ENCODE assay signal across 1 cellular context in the genomic region with DNA sequence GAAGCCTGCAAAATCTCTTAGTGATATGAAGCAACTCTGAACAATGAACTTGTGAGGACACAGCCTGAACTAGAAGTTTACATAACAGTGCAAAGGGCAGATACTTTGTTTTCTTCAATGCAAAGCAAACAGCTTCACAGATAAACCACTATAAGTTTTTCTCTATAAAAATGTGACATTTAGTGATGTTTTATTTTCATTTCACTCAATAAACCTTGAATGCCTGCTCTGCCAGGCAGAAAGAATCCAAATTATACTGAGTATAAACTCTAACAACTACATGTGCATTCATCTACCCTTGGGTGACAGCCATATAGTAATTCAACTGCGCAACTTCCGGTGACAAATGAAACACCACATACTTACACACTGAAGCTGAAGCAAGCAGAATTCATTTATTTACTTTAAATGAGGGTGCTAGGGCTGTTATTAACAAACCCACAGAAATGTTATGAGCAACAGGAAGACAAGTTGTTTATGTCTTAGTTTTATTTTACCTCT.
TF ChIP-seq lines count a peak whose summit lies in the region.

No MANE protein-coding gene starts in this region.

TF ChIP-seq in HepG2, 621 proteins besides CTCF, POLR2A, EP300 and RAD21 (continued from another document and continues in another):
- TF ChIP-seq SMARCE1 (IDR thresholded peaks at IDR 0.05; ENCODE audit: borderline replicate concordance) (no peak), FOXO1 (CRISPR knock-in tag; IDR thresholded peaks at IDR 0.05) (peak; percentile 70; the same call in 1 of the 2 replicates), NKX3-1 (CRISPR knock-in tag; IDR thresholded peaks at IDR 0.05) (0 out of 2 replicates have a peak, but pooled peaks have one; percentile 6), ZNF615 (CRISPR knock-in tag; IDR thresholded peaks at IDR 0.05; ENCODE audit: borderline replicate concordance) (no peak), ZNF12 (CRISPR knock-in tag; IDR thresholded peaks at IDR 0.05) (no peak), TOPORS (CRISPR knock-in tag; IDR thresholded peaks at IDR 0.05) (no peak), NR2F1 (CRISPR knock-in tag; IDR thresholded peaks at IDR 0.05) (peak in 1 of 2 experiments; percentile 85; a peak in 2 of 4 replicates), ETV5 (CRISPR knock-in tag; IDR thresholded peaks at IDR 0.05; ENCODE audit: borderline replicate concordance) (peak; percentile 88), ZNF570 (CRISPR knock-in tag; IDR thresholded peaks at IDR 0.05; ENCODE audit: borderline replicate concordance) (no peak), MED1 (CRISPR knock-in tag; IDR thresholded peaks at IDR 0.05) (peak; percentile 60; the same call in 1 of the 2 replicates), MIXL1 (CRISPR knock-in tag; IDR thresholded peaks at IDR 0.05) (peak; percentile 16; the same call in 1 of the 2 replicates), ZBTB8A (CRISPR knock-in tag; IDR thresholded peaks at IDR 0.05; ENCODE audit: borderline replicate concordance, low read depth) (no peak), ZFP62 (CRISPR knock-in tag; IDR thresholded peaks at IDR 0.05) (no peak), MEF2D (CRISPR knock-in tag; IDR thresholded peaks at IDR 0.05) (no peak), NCOA2 (CRISPR knock-in tag; IDR thresholded peaks at IDR 0.05) (peak; percentile 70), PHF21A (CRISPR knock-in tag; IDR thresholded peaks at IDR 0.05) (peak; percentile 53; the same call in 1 of the 2 replicates), CEBPG (CRISPR knock-in tag; IDR thresholded peaks at IDR 0.05) (peak; percentile 85), SMYD3 (CRISPR knock-in tag; IDR thresholded peaks at IDR 0.05) (0 out of 2 replicates have a peak, but pooled peaks have one; percentile 24), ELF3 (CRISPR knock-in tag; IDR thresholded peaks at IDR 0.05) (peak; percentile 53), KAT7 (CRISPR knock-in tag; IDR thresholded peaks at IDR 0.05; ENCODE audit: borderline replicate concordance) (no peak), FOXA1 (IDR thresholded peaks at IDR 0.05) (no peak), FOXA1 (CRISPR knock-in tag; IDR thresholded peaks at IDR 0.05) (peak; percentile 60), NFE2L1 (CRISPR knock-in tag; IDR thresholded peaks at IDR 0.05; ENCODE audit: borderline replicate concordance) (no peak), NONO (IDR thresholded peaks at IDR 0.05) (no peak), NONO (CRISPR knock-in tag; conservative IDR thresholded peaks at IDR 0.05) (no peak), GABPB1 (CRISPR knock-in tag; IDR thresholded peaks at IDR 0.05) (peak; percentile 75), CEBPB (IDR thresholded peaks at IDR 0.05; ENCODE audit: borderline replicate concordance, low read depth, low read length) (peak; percentile 93), ZNF552 (CRISPR knock-in tag; IDR thresholded peaks at IDR 0.05; ENCODE audit: borderline replicate concordance) (no peak), RBM22 (optimal IDR thresholded peaks at IDR 0.05; ENCODE audit: low read length) (no peak), ZNF891 (CRISPR knock-in tag; IDR thresholded peaks at IDR 0.05) (no peak), RARG (CRISPR knock-in tag; IDR thresholded peaks at IDR 0.05; ENCODE audit: low read depth) (no peak), IKZF1 (IDR thresholded peaks at IDR 0.05) (no peak), SRY (CRISPR knock-in tag; IDR thresholded peaks at IDR 0.05) (no peak), GTF2F1 (IDR thresholded peaks at IDR 0.05; ENCODE audit: low read length) (no peak), SOX6 (IDR thresholded peaks at IDR 0.05) (no peak), SOX6 (CRISPR knock-in tag; IDR thresholded peaks at IDR 0.05) (peak; percentile 89), HNF4G (IDR thresholded peaks at IDR 0.05; ENCODE audit: borderline replicate concordance, low read depth, low read length) (peak; percentile 90), HNF4G (CRISPR knock-in tag; IDR thresholded peaks at IDR 0.05; ENCODE audit: borderline replicate concordance, low read depth) (peak; percentile 53; the same call in 1 of the 2 replicates), GATAD2A (CRISPR knock-in tag; IDR thresholded peaks at IDR 0.05) (peak; percentile 90), KLF11 (CRISPR knock-in tag; IDR thresholded peaks at IDR 0.05) (no peak), FOXJ3 (CRISPR knock-in tag; IDR thresholded peaks at IDR 0.05; ENCODE audit: borderline replicate concordance) (peak; percentile 85; the same call in 1 of the 2 replicates)
- TF ChIP-seq, protein P1, sequence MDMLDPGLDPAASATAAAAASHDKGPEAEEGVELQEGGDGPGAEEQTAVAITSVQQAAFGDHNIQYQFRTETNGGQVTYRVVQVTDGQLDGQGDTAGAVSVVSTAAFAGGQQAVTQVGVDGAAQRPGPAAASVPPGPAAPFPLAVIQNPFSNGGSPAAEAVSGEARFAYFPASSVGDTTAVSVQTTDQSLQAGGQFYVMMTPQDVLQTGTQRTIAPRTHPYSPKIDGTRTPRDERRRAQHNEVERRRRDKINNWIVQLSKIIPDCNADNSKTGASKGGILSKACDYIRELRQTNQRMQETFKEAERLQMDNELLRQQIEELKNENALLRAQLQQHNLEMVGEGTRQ (IDR thresholded peaks at IDR 0.05; ENCODE audit: low read depth, low read length), result no peak
- TF ChIP-seq, protein P1 (CRISPR knock-in tag; IDR thresholded peaks at IDR 0.05; ENCODE audit: borderline replicate concordance), result no peak
- TF ChIP-seq, protein P2, sequence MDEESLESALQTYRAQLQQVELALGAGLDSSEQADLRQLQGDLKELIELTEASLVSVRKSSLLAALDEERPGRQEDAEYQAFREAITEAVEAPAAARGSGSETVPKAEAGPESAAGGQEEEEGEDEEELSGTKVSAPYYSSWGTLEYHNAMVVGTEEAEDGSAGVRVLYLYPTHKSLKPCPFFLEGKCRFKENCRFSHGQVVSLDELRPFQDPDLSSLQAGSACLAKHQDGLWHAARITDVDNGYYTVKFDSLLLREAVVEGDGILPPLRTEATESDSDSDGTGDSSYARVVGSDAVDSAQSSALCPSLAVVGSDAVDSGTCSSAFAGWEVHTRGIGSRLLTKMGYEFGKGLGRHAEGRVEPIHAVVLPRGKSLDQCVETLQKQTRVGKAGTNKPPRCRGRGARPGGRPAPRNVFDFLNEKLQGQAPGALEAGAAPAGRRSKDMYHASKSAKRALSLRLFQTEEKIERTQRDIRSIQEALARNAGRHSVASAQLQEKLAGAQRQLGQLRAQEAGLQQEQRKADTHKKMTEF (CRISPR knock-in tag; IDR thresholded peaks at IDR 0.05), result peak; percentile 57
- TF ChIP-seq, protein P3, sequence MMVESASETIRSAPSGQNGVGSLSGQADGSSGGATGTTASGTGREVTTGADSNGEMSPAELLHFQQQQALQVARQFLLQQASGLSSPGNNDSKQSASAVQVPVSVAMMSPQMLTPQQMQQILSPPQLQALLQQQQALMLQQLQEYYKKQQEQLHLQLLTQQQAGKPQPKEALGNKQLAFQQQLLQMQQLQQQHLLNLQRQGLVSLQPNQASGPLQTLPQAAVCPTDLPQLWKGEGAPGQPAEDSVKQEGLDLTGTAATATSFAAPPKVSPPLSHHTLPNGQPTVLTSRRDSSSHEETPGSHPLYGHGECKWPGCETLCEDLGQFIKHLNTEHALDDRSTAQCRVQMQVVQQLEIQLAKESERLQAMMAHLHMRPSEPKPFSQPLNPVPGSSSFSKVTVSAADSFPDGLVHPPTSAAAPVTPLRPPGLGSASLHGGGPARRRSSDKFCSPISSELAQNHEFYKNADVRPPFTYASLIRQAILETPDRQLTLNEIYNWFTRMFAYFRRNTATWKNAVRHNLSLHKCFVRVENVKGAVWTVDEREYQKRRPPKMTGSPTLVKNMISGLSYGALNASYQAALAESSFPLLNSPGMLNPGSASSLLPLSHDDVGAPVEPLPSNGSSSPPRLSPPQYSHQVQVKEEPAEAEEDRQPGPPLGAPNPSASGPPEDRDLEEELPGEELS (CRISPR knock-in tag; IDR thresholded peaks at IDR 0.05), result peak; percentile 84
- TF ChIP-seq, protein P4, sequence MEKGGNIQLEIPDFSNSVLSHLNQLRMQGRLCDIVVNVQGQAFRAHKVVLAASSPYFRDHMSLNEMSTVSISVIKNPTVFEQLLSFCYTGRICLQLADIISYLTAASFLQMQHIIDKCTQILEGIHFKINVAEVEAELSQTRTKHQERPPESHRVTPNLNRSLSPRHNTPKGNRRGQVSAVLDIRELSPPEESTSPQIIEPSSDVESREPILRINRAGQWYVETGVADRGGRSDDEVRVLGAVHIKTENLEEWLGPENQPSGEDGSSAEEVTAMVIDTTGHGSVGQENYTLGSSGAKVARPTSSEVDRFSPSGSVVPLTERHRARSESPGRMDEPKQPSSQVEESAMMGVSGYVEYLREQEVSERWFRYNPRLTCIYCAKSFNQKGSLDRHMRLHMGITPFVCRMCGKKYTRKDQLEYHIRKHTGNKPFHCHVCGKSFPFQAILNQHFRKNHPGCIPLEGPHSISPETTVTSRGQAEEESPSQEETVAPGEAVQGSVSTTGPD (CRISPR knock-in tag; IDR thresholded peaks at IDR 0.05), result no peak
- TF ChIP-seq, protein P5, sequence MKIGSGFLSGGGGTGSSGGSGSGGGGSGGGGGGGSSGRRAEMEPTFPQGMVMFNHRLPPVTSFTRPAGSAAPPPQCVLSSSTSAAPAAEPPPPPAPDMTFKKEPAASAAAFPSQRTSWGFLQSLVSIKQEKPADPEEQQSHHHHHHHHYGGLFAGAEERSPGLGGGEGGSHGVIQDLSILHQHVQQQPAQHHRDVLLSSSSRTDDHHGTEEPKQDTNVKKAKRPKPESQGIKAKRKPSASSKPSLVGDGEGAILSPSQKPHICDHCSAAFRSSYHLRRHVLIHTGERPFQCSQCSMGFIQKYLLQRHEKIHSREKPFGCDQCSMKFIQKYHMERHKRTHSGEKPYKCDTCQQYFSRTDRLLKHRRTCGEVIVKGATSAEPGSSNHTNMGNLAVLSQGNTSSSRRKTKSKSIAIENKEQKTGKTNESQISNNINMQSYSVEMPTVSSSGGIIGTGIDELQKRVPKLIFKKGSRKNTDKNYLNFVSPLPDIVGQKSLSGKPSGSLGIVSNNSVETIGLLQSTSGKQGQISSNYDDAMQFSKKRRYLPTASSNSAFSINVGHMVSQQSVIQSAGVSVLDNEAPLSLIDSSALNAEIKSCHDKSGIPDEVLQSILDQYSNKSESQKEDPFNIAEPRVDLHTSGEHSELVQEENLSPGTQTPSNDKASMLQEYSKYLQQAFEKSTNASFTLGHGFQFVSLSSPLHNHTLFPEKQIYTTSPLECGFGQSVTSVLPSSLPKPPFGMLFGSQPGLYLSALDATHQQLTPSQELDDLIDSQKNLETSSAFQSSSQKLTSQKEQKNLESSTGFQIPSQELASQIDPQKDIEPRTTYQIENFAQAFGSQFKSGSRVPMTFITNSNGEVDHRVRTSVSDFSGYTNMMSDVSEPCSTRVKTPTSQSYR (CRISPR knock-in tag; IDR thresholded peaks at IDR 0.05; ENCODE audit: borderline replicate concordance), result peak; percentile 8; the same call in 1 of the 2 replicates
- TF ChIP-seq, protein P6, sequence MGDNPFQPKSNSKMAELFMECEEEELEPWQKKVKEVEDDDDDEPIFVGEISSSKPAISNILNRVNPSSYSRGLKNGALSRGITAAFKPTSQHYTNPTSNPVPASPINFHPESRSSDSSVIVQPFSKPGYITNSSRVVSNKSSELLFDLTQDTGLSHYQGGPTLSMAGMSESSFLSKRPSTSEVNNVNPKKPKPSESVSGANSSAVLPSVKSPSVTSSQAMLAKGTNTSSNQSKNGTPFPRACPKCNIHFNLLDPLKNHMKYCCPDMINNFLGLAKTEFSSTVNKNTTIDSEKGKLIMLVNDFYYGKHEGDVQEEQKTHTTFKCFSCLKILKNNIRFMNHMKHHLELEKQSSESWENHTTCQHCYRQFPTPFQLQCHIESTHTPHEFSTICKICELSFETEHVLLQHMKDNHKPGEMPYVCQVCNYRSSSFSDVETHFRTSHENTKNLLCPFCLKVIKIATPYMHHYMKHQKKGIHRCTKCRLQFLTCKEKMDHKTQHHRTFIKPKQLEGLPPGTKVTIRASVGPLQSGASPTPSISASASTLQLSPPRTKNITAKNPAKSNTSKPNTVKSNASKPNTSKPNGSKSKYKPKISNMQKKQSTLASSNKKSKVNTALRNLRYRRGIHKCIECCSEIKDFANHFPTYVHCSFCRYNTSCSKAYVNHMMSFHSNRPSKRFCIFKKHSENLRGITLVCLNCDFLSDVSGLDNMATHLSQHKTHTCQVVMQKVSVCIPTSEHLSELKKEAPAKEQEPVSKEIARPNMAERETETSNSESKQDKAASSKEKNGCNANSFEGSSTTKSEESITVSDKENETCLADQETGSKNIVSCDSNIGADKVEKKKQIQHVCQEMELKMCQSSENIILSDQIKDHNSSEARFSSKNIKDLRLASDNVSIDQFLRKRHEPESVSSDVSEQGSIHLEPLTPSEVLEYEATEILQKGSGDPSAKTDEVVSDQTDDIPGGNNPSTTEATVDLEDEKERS (CRISPR knock-in tag; IDR thresholded peaks at IDR 0.05), result peak; percentile 60; the same call in 1 of the 2 replicates
- TF ChIP-seq, protein P7, sequence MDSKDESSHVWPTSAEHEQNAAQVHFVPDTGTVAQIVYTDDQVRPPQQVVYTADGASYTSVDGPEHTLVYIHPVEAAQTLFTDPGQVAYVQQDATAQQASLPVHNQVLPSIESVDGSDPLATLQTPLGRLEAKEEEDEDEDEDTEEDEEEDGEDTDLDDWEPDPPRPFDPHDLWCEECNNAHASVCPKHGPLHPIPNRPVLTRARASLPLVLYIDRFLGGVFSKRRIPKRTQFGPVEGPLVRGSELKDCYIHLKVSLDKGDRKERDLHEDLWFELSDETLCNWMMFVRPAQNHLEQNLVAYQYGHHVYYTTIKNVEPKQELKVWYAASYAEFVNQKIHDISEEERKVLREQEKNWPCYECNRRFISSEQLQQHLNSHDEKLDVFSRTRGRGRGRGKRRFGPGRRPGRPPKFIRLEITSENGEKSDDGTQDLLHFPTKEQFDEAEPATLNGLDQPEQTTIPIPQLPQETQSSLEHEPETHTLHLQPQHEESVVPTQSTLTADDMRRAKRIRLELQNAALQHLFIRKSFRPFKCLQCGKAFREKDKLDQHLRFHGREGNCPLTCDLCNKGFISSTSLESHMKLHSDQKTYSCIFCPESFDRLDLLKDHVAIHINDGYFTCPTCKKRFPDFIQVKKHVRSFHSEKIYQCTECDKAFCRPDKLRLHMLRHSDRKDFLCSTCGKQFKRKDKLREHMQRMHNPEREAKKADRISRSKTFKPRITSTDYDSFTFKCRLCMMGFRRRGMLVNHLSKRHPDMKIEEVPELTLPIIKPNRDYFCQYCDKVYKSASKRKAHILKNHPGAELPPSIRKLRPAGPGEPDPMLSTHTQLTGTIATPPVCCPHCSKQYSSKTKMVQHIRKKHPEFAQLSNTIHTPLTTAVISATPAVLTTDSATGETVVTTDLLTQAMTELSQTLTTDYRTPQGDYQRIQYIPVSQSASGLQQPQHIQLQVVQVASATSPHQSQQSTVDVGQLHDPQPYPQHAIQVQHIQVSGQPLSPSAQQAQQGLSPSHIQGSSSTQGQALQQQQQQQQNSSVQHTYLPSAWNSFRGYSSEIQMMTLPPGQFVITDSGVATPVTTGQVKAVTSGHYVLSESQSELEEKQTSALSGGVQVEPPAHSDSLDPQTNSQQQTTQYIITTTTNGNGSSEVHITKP (CRISPR knock-in tag; IDR thresholded peaks at IDR 0.05; ENCODE audit: low read depth), result no peak
